Comparison of ENCODE assay signal across 28 cellular contexts in genomic region chrX:67415937-67416336, GRCh38.
"Had no signal": no experiment of that assay in that cellular context is flagged by ENCODE, and none has a peak within 500 bp of the region (broad histone marks: within the 10 kb centered on the region; RNA-seq: fewer than 3 reads in every experiment).

No MANE protein-coding gene starts in this region.

- H3K4me1 ChIP-seq: ascending aorta, body of pancreas, breast epithelium had no signal

- H3K27ac ChIP-seq: ascending aorta, body of pancreas, brain microvascular endothelial cell, breast epithelium, VCaP had no signal

- H3K9me3 ChIP-seq: body of pancreas had no signal

- H3K36me3 ChIP-seq: ascending aorta, brain microvascular endothelial cell, breast epithelium had no signal

- ATAC-seq: activated CD8-positive, alpha-beta memory T cell treated with anti-CD3 and anti-CD28 coated beads, Interleukin-2, amount 10 ng/mL, durations not matched to agents 7 days and 5 days; activated CD8-positive, alpha-beta T cell treated with anti-CD3 and anti-CD28 coated beads, Interleukin-2, amount 10 ng/mL, durations not matched to agents 7 days and 5 days; activated naive CD8-positive, alpha-beta T cell treated with anti-CD3 and anti-CD28 coated beads, Interleukin-2, amount 50 U/mL, for 24 hours; body of pancreas; T-cell; T-helper 17 cell had no signal

- H3K27me3 ChIP-seq: ascending aorta, body of pancreas, brain microvascular endothelial cell, breast epithelium had no signal

- H3K4me3 ChIP-seq: ascending aorta, body of pancreas, breast epithelium had no signal

- DNase-seq: activated B cell treated with CpG ODN at 0.5 μM for 24 hours; activated CD4-positive, alpha-beta memory T cell treated with anti-CD3 and anti-CD28 coated beads, Interleukin-2, amount 10 ng/mL, durations not matched to agents 7 days and 5 days; activated CD4-positive, alpha-beta T cell treated with anti-CD3 and anti-CD28 coated beads for 4 hours; activated CD4-positive, alpha-beta T cell treated with anti-CD3 and anti-CD28 coated beads, Interleukin-2, amount 10 ng/mL, durations not matched to agents 24 days and 14 days; activated CD4-positive, alpha-beta T cell treated with anti-CD3 and anti-CD28 coated beads, Interleukin-2, amount 50 U/mL, for 48 hours; activated CD4-positive, CD25-positive, alpha-beta regulatory T cell treated with anti-CD3 and anti-CD28 coated beads, Interleukin-2, amount 50 U/mL, for 72 hours; activated CD8-positive, alpha-beta memory T cell treated with anti-CD3 and anti-CD28 coated beads for 24 hours; activated CD8-positive, alpha-beta memory T cell treated with anti-CD3 and anti-CD28 coated beads, Interleukin-2, amount 10 ng/mL, durations not matched to agents 7 days and 5 days; activated CD8-positive, alpha-beta memory T cell treated with anti-CD3 and anti-CD28 coated beads, Interleukin-2, amount 50 U/mL, for 48 hours; activated CD8-positive, alpha-beta T cell treated with anti-CD3 and anti-CD28 coated beads, Interleukin-2, amount 10 ng/mL, durations not matched to agents 7 days and 5 days; activated effector memory CD4-positive, alpha-beta T cell treated with Interleukin-2 at 50 U/mL for 16 hours; activated gamma-delta T cell; activated naive CD4-positive, alpha-beta T cell treated with anti-CD3 and anti-CD28 coated beads, Interleukin-2, amount 10 ng/mL, durations not matched to agents 7 days and 5 days; activated naive CD4-positive, alpha-beta T cell treated with Interleukin-2 at 50 U/mL for 16 hours; activated naive CD8-positive, alpha-beta T cell treated with anti-CD3 and anti-CD28 coated beads, Interleukin-2, amount 10 ng/mL, durations not matched to agents 7 days and 5 days; activated naive CD8-positive, alpha-beta T cell treated with anti-CD3 and anti-CD28 coated beads, Interleukin-2, amount 50 U/mL, for 24 hours; activated T-cell treated with anti-CD3 and anti-CD28 coated beads, Interleukin-2, amount 50 U/mL, for 24 hours; activated T-cell treated with anti-CD3 and anti-CD28 coated beads, Interleukin-2, amount 50 U/mL, for 48 hours; amygdala; anterior cingulate cortex; body of pancreas; brain microvascular endothelial cell; central memory CD4-positive, alpha-beta T cell; T-cell; T-helper 17 cell had no signal
